Comparison of ENCODE assay signal across 18 cellular contexts in the genomic region with DNA sequence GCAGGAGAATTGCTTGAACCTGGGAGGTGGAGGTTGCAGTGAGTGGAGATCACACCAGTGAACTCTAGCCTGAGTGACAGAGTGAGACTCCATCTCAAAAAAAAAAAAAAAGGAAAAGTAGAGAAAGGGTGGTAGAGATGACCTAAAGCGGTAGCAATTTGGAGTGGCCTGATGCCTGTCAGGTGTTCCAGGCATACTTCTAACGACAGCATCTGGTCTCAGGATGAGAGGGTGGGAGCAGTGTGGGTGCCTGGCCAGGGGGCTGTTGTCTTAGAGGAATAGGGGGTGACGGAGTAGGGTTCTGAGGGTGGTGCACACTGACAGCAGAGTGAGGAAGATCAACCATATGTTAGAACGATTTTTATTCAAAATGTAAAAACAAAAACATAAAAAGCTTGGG.
"Had no signal": no experiment of that assay in that cellular context is flagged by ENCODE, and none has a peak within 500 bp of the region (broad histone marks: within the 10 kb centered on the region; RNA-seq: fewer than 3 reads in every experiment).

No MANE protein-coding gene starts in this region.

- H3K27ac Mint-ChIP-seq: activated naive CD8-positive, alpha-beta T cell treated with anti-CD3 and anti-CD28 coated beads for 36 hours; memory B cell; T-helper 1 cell treated with Interleukin-12 subunit alpha and Interleukin-12 subunit beta and Interleukin-4 antibody, amounts not matched to agents 30 μg/mL and 1 μg/mL, for 36 hours had no signal

- H3K9me3 ChIP-seq: gastroesophageal sphincter, heart left ventricle, mucosa of descending colon, prostate gland had no signal

- H3K36me3 Mint-ChIP-seq: activated naive CD8-positive, alpha-beta T cell treated with anti-CD3 and anti-CD28 coated beads for 36 hours; memory B cell had no signal

- H3K4me3 ChIP-seq: gastroesophageal sphincter, heart left ventricle, mucosa of descending colon, prostate gland had no signal

- H3K27me3 Mint-ChIP-seq: activated naive CD8-positive, alpha-beta T cell treated with anti-CD3 and anti-CD28 coated beads for 36 hours; memory B cell had no signal

- H3K9me3 Mint-ChIP-seq: activated naive CD8-positive, alpha-beta T cell treated with anti-CD3 and anti-CD28 coated beads for 36 hours; activated T-cell treated with anti-CD3 and anti-CD28 coated beads, Interleukin-2, amount 50 U/mL, for 4 hours; memory B cell; T-helper 1 cell treated with Interleukin-12 subunit alpha and Interleukin-12 subunit beta and Interleukin-4 antibody, amounts not matched to agents 30 μg/mL and 1 μg/mL, for 36 hours had no signal

- H3K4me1 ChIP-seq: prostate gland had no signal

- H3K27me3 ChIP-seq: gastroesophageal sphincter, heart left ventricle had no signal

- H3K36me3 ChIP-seq: gastroesophageal sphincter, heart left ventricle, prostate gland had no signal

- H3K4me3 Mint-ChIP-seq: activated naive CD8-positive, alpha-beta T cell treated with anti-CD3 and anti-CD28 coated beads for 36 hours; activated T-cell treated with anti-CD3 and anti-CD28 coated beads, Interleukin-2, amount 50 U/mL, for 4 hours; memory B cell; T-helper 1 cell treated with Interleukin-12 subunit alpha and Interleukin-12 subunit beta and Interleukin-4 antibody, amounts not matched to agents 30 μg/mL and 1 μg/mL, for 36 hours had no signal

- DNase-seq: activated CD4-positive, alpha-beta T cell treated with anti-CD3 and anti-CD28 coated beads for 4 hours; activated CD4-positive, alpha-beta T cell treated with anti-CD3 and anti-CD28 coated beads, Interleukin-2, amount 50 U/mL, for 48 hours; activated CD4-positive, CD25-positive, alpha-beta regulatory T cell; activated CD8-positive, alpha-beta memory T cell treated with anti-CD3 and anti-CD28 coated beads, Interleukin-2, amount 50 U/mL, for 48 hours; activated naive CD4-positive, alpha-beta T cell treated with Interleukin-2 at 50 U/mL for 16 hours; activated naive CD8-positive, alpha-beta T cell treated with anti-CD3 and anti-CD28 coated beads for 36 hours; activated T-cell treated with anti-CD3 and anti-CD28 coated beads, Interleukin-2, amount 50 U/mL, for 4 hours; central memory CD4-positive, alpha-beta T cell; heart left ventricle; left cardiac atrium; mucosa of descending colon; stimulated activated CD4-positive, alpha-beta T cell treated with anti-CD3 and anti-CD28 coated beads, Interleukin-4, amount 100 ng/mL, for 1 hour; stimulated activated naive CD4-positive, alpha-beta T cell treated with Interleukin-2 at 50 U/mL for 16 hours had no signal

- H3K27ac ChIP-seq: epithelial cell of prostate, gastroesophageal sphincter, heart left ventricle had no signal
